14 cellular contexts compared by ENCODE assay signal in the genomic region with DNA sequence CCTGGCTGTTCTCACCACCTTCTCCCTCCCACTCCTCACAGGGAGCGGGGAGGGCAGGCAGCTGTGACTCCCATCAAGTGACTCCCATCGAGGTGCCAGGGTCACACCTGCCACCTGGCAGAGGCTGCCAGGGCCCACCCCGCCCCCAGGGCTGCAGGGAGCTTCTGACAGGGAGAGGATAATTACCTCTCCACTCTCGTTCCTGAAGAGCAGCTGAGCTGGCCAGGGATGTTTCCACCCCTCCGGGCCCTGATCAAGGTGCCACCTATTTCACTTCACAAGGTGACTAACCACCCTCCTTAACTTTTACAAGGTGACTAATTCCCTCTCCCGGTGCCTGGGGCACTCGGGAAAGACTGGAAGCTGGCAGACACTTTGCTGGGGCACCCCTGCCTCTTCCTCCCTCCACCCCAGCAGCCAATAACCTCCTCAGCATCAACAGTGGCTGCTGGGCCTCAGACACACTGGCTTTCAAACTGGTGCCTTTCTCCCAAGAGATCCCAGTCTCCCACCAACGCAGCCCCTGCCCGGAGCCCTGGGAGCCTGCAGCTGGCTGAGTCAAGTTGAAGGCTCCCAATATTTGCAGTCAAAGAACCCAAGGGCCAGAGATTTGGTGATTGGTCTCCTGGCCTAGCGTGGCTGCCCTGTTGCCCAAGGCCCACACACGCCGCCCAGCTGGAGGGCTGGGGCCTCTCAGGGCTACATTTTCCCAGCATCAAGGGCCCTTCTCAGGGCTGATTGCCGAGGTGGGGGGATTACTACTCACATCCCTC. TPM values are rescaled to one million over a fixed set of nuclear protein-coding genes. Genes with fewer than 3 reads are reported as not detected.
DNase-seq lines count a peak whose midpoint lies in the region; ATAC-seq and TF ChIP-seq lines count a peak whose summit lies in the region.
"Had no signal": no experiment of that assay in that cellular context is flagged by ENCODE, and none has a peak within 500 bp of the region (broad histone marks: within the 10 kb centered on the region; RNA-seq: fewer than 3 reads in every experiment).

No MANE protein-coding gene starts in this region.

- H4K20me1 ChIP-seq in osteoblast (ENCODE audit: insufficient read depth, low read length): peaks cover 4% of the 10 kb centered on the region

- H3K9me3 ChIP-seq in osteoblast (ENCODE audit: low read depth, low read length): no peaks in the 10 kb centered on the region
- no peaks in the 10 kb centered on the region for H3K9me3 ChIP-seq in left ventricle myocardium inferior (replicated peaks)
- no peaks in the 10 kb centered on the region for H3K9me3 ChIP-seq in ovary
- H3K9me3 ChIP-seq: heart left ventricle, prostate gland had no signal

- H3K27ac ChIP-seq in osteoblast (ENCODE audit: low read depth, low read length) (no peak overlapping the region), left ventricle myocardium inferior (replicated peaks) (no peak overlapping the region), ovary (no peak overlapping the region)
- H3K27ac ChIP-seq: heart left ventricle, prostate gland had no signal

- H3K4me1 ChIP-seq in osteoblast (ENCODE audit: insufficient read depth, low read length) (peaks cover 17% of the 10 kb centered on the region), left ventricle myocardium inferior (peaks cover 29% of the 10 kb centered on the region), ovary (ENCODE audit: insufficient read depth) (peaks cover 11% of the 10 kb centered on the region)
- H3K4me1 ChIP-seq: prostate gland had no signal

- in situ Hi-C loops in ACHN (cut with HindIII; ENCODE audit: low pct_ligation_motif_present, low pct_unique_long_range_greater_than_20kb, low sequenced_read_pairs): no loop called here

- intact Hi-C loops in left ventricle myocardium inferior (cut with micrococcal nuclease): no loop called here
- intact Hi-C loops in ovary (cut with DNase I): loop anchor here in 3 of 4 donors (5.0 to 10.0 kb wide), 3 partner anchors 48 to 256 kb away; partner anchors contain the start of gene DAGLA (in 2 of the 3)

- TF ChIP-seq EP300 in ovary (IDR thresholded peaks at IDR 0.05): no peak

- no peak overlapping the region for H2AFZ ChIP-seq in osteoblast (ENCODE audit: low read length)

- no peak overlapping the region for H3K4me2 ChIP-seq in osteoblast (ENCODE audit: insufficient read depth, low read length)

- H3K36me3 ChIP-seq in osteoblast (ENCODE audit: insufficient read depth, low read length): peaks cover 12% of the 10 kb centered on the region
- peaks cover 22% of the 10 kb centered on the region for H3K36me3 ChIP-seq in left ventricle myocardium inferior
- no peaks in the 10 kb centered on the region for H3K36me3 ChIP-seq in ovary
- H3K36me3 ChIP-seq: prostate gland had no signal

- WGBS in ovary, 3 donors: 83 to 86% (median 83%) methylated on average over 13 of the region's 13 CpGs

- TF ChIP-seq POLR2A in ovary (IDR thresholded peaks at IDR 0.05): no peak

- DNase-seq in ACHN (peak; percentile 11), NCI-H1092 (lab: John Stamatoyannopoulos, UW) (peak; percentile 81), NCI-H510A treated with DMSO at 0.1 percent for 48 hours (lab: John Stamatoyannopoulos, UW) (peak; percentile 96), epithelial cell of esophagus (ENCODE audit: low read depth) (peak; percentile 94), osteoblast (ENCODE audit: insufficient read length, low spot score, missing footprints) (no peak), left ventricle myocardium inferior (no peak), ovary (no peak)
- DNase-seq: effector CD8-positive, alpha-beta T cell; heart left ventricle; stimulated activated CD4-positive, alpha-beta T cell treated with anti-CD3 and anti-CD28 coated beads, Interleukin-4, amount 100 ng/mL, for 24 hours; T-helper 2 cell had no signal

- H3K4me3 ChIP-seq in epithelial cell of esophagus (ENCODE audit: low read length): no peak overlapping the region
- no peak overlapping the region for H3K4me3 ChIP-seq in osteoblast (ENCODE audit: insufficient read depth, low read length)
- H3K4me3 ChIP-seq in left ventricle myocardium inferior: no peak overlapping the region
- H3K4me3 ChIP-seq in ovary: no peak overlapping the region
- H3K4me3 ChIP-seq: heart left ventricle, K562, prostate gland had no signal

- TF ChIP-seq CTCF in epithelial cell of esophagus (IDR thresholded peaks at IDR 0.05; ENCODE audit: insufficient read depth, low read depth, low read length, missing control alignments) (no peak), osteoblast (IDR thresholded peaks at IDR 0.05; ENCODE audit: extremely low read depth, low read depth, low read length) (no peak), left ventricle myocardium inferior (IDR thresholded peaks at IDR 0.05; ENCODE audit: borderline replicate concordance) (no peak), ovary (IDR thresholded peaks at IDR 0.05) (no peak)

- ATAC-seq in HG02763 (IDR thresholded peaks at IDR 0.05; ENCODE audit: unreplicated experiment): no peak
- ATAC-seq: heart left ventricle, K562 had no signal

- no peaks in the 10 kb centered on the region for H3K79me2 ChIP-seq in osteoblast (ENCODE audit: insufficient read depth, low read length)

- H3K27me3 ChIP-seq in osteoblast (ENCODE audit: insufficient read depth, low read length) (no peaks in the 10 kb centered on the region), left ventricle myocardium inferior (ENCODE audit: low read depth) (no peaks in the 10 kb centered on the region), ovary (no peaks in the 10 kb centered on the region)
- H3K27me3 ChIP-seq: heart left ventricle had no signal

RNA-seq across cellular contexts. Expression of gene MYRF, which starts 22.0 kb away (rescaled TPM):
- total RNA-seq in osteoblast (0.29 and 0.36 TPM in 2 replicates), left ventricle myocardium inferior (0.14 TPM), ovary (100 to 1,000 TPM in 1 of 7 donors, 10 to 100 TPM in 6; 11.3 to 109 (median 41.3) TPM)
- 1 to 10 TPM; 6.6 to 6.7 TPM for polyA plus RNA-seq in ovary

RNA-seq across cellular contexts. Expression of gene DAGLA, which starts 50.2 kb away (rescaled TPM):
- total RNA-seq in osteoblast: 2.9 and 3.6 TPM in 2 replicates
- total RNA-seq in left ventricle myocardium inferior: 3.2 TPM
- total RNA-seq in ovary: 1 to 10 TPM in 6 of 7 donors, under 1 TPM in 1; 0.48 to 4.4 (median 1.9) TPM
- polyA plus RNA-seq in ovary: under 1 TPM; 0.40 to 0.77 TPM

Comparison
In these comparisons a context has a peak if more than half of its experiments do, and no peak if none do; other contexts are left out.
1. DNase-seq: peak in ACHN (single experiment), NCI-H1092 (single experiment), NCI-H510A treated with DMSO at 0.1 percent for 48 hours (single experiment) and epithelial cell of esophagus (single experiment); none in osteoblast (single experiment), left ventricle myocardium inferior (single experiment) and ovary (0 of 5).